16 cellular contexts compared by ENCODE assay signal in genomic region chr3:126913524-126913923, GRCh38.
A peak's percentile ranks its signal among the peaks of the same experiment; 100 is the strongest.
DNase-seq lines count a peak whose midpoint lies in the region; ATAC-seq and TF ChIP-seq lines count a peak whose summit lies in the region.
"Had no signal": no experiment of that assay in that cellular context is flagged by ENCODE, and none has a peak within 500 bp of the region (broad histone marks: within the 10 kb centered on the region; RNA-seq: fewer than 3 reads in every experiment).

No MANE protein-coding gene starts in this region.

- no peak overlapping the region for H2BK5ac ChIP-seq in trophoblast cell (ENCODE audit: low read depth, low read length, poor library complexity)

- no peak for ATAC-seq in SK-N-SH treated with all-trans-retinoic acid at 6 μM for 48 hours
- ATAC-seq in activated CD8-positive, alpha-beta T cell treated with anti-CD3 and anti-CD28 coated beads for 36 hours: no peak
- ATAC-seq in GM23338: no peak

- H3K9me3 Mint-ChIP-seq in activated CD8-positive, alpha-beta T cell treated with anti-CD3 and anti-CD28 coated beads for 36 hours: peaks cover 2% of the 10 kb centered on the region
- H3K9me3 Mint-ChIP-seq in GM23338: no peaks in the 10 kb centered on the region
- H3K9me3 Mint-ChIP-seq: activated naive CD4-positive, alpha-beta T cell treated with anti-CD3 and anti-CD28 coated beads for 36 hours had no signal

- H3F3A ChIP-seq in SK-N-SH (replicated peaks; ENCODE audit: insufficient read depth) (peaks cover 18% of the 10 kb centered on the region), GM23338 (replicated peaks; ENCODE audit: low read depth) (no peaks in the 10 kb centered on the region)

- CTCF ChIA-PET in SK-N-SH (lab: Yijun Ruan, JAX): interaction anchor here (1.6 kb wide), 1 partner anchor 23 kb away, joined by 4 read pairs; no protein-coding TSS in a partner anchor
- CTCF ChIA-PET in activated CD8-positive, alpha-beta T cell treated with anti-CD3 and anti-CD28 coated beads for 36 hours (lab: Charles Lee): interaction anchor here (1.1 kb wide), 1 partner anchor 69 kb away, joined by 3 read pairs; the partner anchor contains the start of gene PLXNA1

- TF ChIP-seq EP300 in SK-N-SH (IDR thresholded peaks at IDR 0.05; ENCODE audit: borderline replicate concordance in 1 of 2, low read depth in 1 of 2, low read length in 1 of 2): no peak

- H2AFZ ChIP-seq in SK-N-SH (ENCODE audit: low read depth) (no peak overlapping the region), trophoblast cell (ENCODE audit: insufficient read depth, low read length, poor library complexity) (no peak overlapping the region), GM23338 (no peak overlapping the region)

- no peak overlapping the region for H4K12ac ChIP-seq in trophoblast cell (ENCODE audit: low read depth, low read length)

- no peak overlapping the region for H3K4ac ChIP-seq in trophoblast cell (ENCODE audit: low read depth, low read length)

- H3K23ac ChIP-seq in trophoblast cell (ENCODE audit: low read length): no peak overlapping the region

- no peaks in the 10 kb centered on the region for H3K79me1 ChIP-seq in trophoblast cell (ENCODE audit: low read length)

- H2BK120ac ChIP-seq in trophoblast cell (ENCODE audit: insufficient read depth, low read length, poor library complexity): no peak overlapping the region

- no peak overlapping the region for H3K14ac ChIP-seq in trophoblast cell (ENCODE audit: low read length)

- H2AK5ac ChIP-seq in trophoblast cell (ENCODE audit: low read length): no peak overlapping the region

- H3K27ac ChIP-seq in SK-N-SH (ENCODE audit: low read depth in 2 of 2, low read length in 1 of 2): no peak overlapping the region
- H3K27ac ChIP-seq in trophoblast cell (ENCODE audit: low read depth, low read length): no peak overlapping the region
- no peak overlapping the region for H3K27ac ChIP-seq in GM23338 (ENCODE audit: low read depth)
- H3K27ac ChIP-seq: Peyer's patch had no signal

- peaks cover 23% of the 10 kb centered on the region for H3K36me3 Mint-ChIP-seq in activated CD8-positive, alpha-beta T cell treated with anti-CD3 and anti-CD28 coated beads for 36 hours (ENCODE audit: low read depth)
- peaks cover 4% of the 10 kb centered on the region; the same call in 2 of the 3 replicates for H3K36me3 Mint-ChIP-seq in GM23338 (ENCODE audit: low read depth)

- H3K79me2 ChIP-seq in SK-N-SH (ENCODE audit: insufficient read depth) (no peaks in the 10 kb centered on the region), trophoblast cell (ENCODE audit: control insufficient read depth, insufficient read depth, low read length, poor library complexity) (no peaks in the 10 kb centered on the region), GM23338 (replicated peaks; ENCODE audit: insufficient read depth) (no peaks in the 10 kb centered on the region)

- H3K9me3 ChIP-seq in SK-N-SH: no peaks in the 10 kb centered on the region
- peaks cover 2% of the 10 kb centered on the region for H3K9me3 ChIP-seq in trophoblast cell (ENCODE audit: insufficient read depth, low read depth, low read length)
- H3K9me3 ChIP-seq: breast epithelium, Caco-2, Peyer's patch had no signal

- 88% methylated on average over 4 of the region's 6 CpGs for WGBS in SK-N-SH (ENCODE audit: low lambda C conversion rate)
- no CpG with 5 or more reads among the region's 6 CpGs for WGBS in trophoblast cell (ENCODE audit: extremely low coverage, insufficient coverage, insufficient read length)

- no peaks in the 10 kb centered on the region for H3K27me3 Mint-ChIP-seq in activated CD8-positive, alpha-beta T cell treated with anti-CD3 and anti-CD28 coated beads for 36 hours
- peaks cover 3% of the 10 kb centered on the region for H3K27me3 Mint-ChIP-seq in GM23338 (ENCODE audit: insufficient read depth, low read depth, poor library complexity)

- H3K9ac ChIP-seq in SK-N-SH: no peak overlapping the region
- H3K9ac ChIP-seq in trophoblast cell (ENCODE audit: low read length): no peak overlapping the region

- no peak for TF ChIP-seq RAD21 in SK-N-SH (IDR thresholded peaks at IDR 0.05; ENCODE audit: low read length)

- no peak overlapping the region for H3K18ac ChIP-seq in trophoblast cell (ENCODE audit: low read length)

- no peak overlapping the region for H3K4me3 Mint-ChIP-seq in activated CD8-positive, alpha-beta T cell treated with anti-CD3 and anti-CD28 coated beads for 36 hours
- H3K4me3 Mint-ChIP-seq in GM23338: no peak overlapping the region
- H3K4me3 Mint-ChIP-seq: activated naive CD4-positive, alpha-beta T cell treated with anti-CD3 and anti-CD28 coated beads for 36 hours had no signal

- H3K4me2 ChIP-seq in SK-N-SH (no peak overlapping the region), trophoblast cell (ENCODE audit: low read length) (no peak overlapping the region), GM23338 (no peak overlapping the region)

- peaks cover 44% of the 10 kb centered on the region for H3K4me1 Mint-ChIP-seq in activated CD8-positive, alpha-beta T cell treated with anti-CD3 and anti-CD28 coated beads for 36 hours (ENCODE audit: low read depth)
- peaks cover 14% of the 10 kb centered on the region for H3K4me1 Mint-ChIP-seq in GM23338

- H3K27me3 ChIP-seq in SK-N-SH (ENCODE audit: insufficient read depth) (no peaks in the 10 kb centered on the region), trophoblast cell (ENCODE audit: insufficient read depth, low read length) (no peaks in the 10 kb centered on the region), GM23338 (ENCODE audit: insufficient read depth) (no peaks in the 10 kb centered on the region)
- H3K27me3 ChIP-seq: breast epithelium, Peyer's patch had no signal

- H3K9me2 ChIP-seq in SK-N-SH: no peaks in the 10 kb centered on the region
- H3K9me2 ChIP-seq in GM23338 (ENCODE audit: insufficient read depth): no peaks in the 10 kb centered on the region

- no peak overlapping the region for H3K27ac Mint-ChIP-seq in activated CD8-positive, alpha-beta T cell treated with anti-CD3 and anti-CD28 coated beads for 36 hours
- no peak overlapping the region for H3K27ac Mint-ChIP-seq in GM23338
- H3K27ac Mint-ChIP-seq: activated naive CD4-positive, alpha-beta T cell treated with anti-CD3 and anti-CD28 coated beads for 36 hours had no signal

- intact Hi-C loops in activated CD8-positive, alpha-beta T cell treated with anti-CD3 and anti-CD28 coated beads for 36 hours (cut with micrococcal nuclease): no loop called here

- no peak for TF ChIP-seq CTCF in SK-N-SH (IDR thresholded peaks at IDR 0.05)
- no peak for TF ChIP-seq CTCF in activated CD8-positive, alpha-beta T cell treated with anti-CD3 and anti-CD28 coated beads for 36 hours (IDR thresholded peaks at IDR 0.05)
- TF ChIP-seq CTCF in GM23338 (conservative IDR thresholded peaks at IDR 0.05; ENCODE audit: low read depth in 2 of 2): no peak

- no peaks in the 10 kb centered on the region for H4K20me1 ChIP-seq in SK-N-SH (ENCODE audit: insufficient read depth)
- H4K20me1 ChIP-seq in GM23338 (replicated peaks; ENCODE audit: insufficient read depth): no peaks in the 10 kb centered on the region

- H3K4me1 ChIP-seq in SK-N-SH (ENCODE audit: control insufficient read depth in 1 of 2, insufficient read depth in 2 of 2, low read depth in 1 of 2, low read length in 1 of 2) (peaks cover 8 to 16% of the 10 kb centered on the region in 2 experiments; a peak in 3 of 4 replicates), trophoblast cell (ENCODE audit: control insufficient read depth in 1 of 2, insufficient read depth in 2 of 2, low read length in 2 of 2) (peaks cover 18 to 21% of the 10 kb centered on the region in 2 experiments), GM23338 (ENCODE audit: insufficient read depth) (no peaks in the 10 kb centered on the region)
- H3K4me1 ChIP-seq: Caco-2 had no signal

- H3K4me3 ChIP-seq in SK-N-SH (ENCODE audit: low read depth in 2 of 2, low read length in 1 of 2): no peak overlapping the region
- H3K4me3 ChIP-seq in trophoblast cell (ENCODE audit: low read depth, low read length): no peak overlapping the region
- no peak overlapping the region for H3K4me3 ChIP-seq in GM23338
- H3K4me3 ChIP-seq: breast epithelium, Peyer's patch, skin epidermis had no signal

- no peak overlapping the region for H2BK12ac ChIP-seq in trophoblast cell (ENCODE audit: low read length)

- POLR2A ChIA-PET in SK-N-SH (lab: Yijun Ruan, JAX): no interaction called here
- POLR2A ChIA-PET in activated CD8-positive, alpha-beta T cell treated with anti-CD3 and anti-CD28 coated beads for 36 hours (lab: Charles Lee): interaction anchor here (0.7 kb wide), 1 partner anchor 9 kb away, joined by 3 read pairs; no protein-coding TSS in a partner anchor

- H4K8ac ChIP-seq in trophoblast cell (ENCODE audit: low read depth, low read length): no peak overlapping the region

- no peak overlapping the region for H4K91ac ChIP-seq in trophoblast cell (ENCODE audit: low read depth, low read length)

- H3K36me3 ChIP-seq in SK-N-SH (replicated peaks in 1 of 2; ENCODE audit: control insufficient read depth in 1 of 2, insufficient read depth in 2 of 2, low read length in 1 of 2) (peaks cover 0 to 9% of the 10 kb centered on the region in 2 experiments), trophoblast cell (ENCODE audit: control insufficient read depth in 1 of 2, insufficient read depth in 2 of 2, low read length in 2 of 2) (peaks cover 0 to 2% of the 10 kb centered on the region in 2 experiments), GM23338 (ENCODE audit: insufficient read depth) (no peaks in the 10 kb centered on the region)
- H3K36me3 ChIP-seq: breast epithelium, Peyer's patch had no signal

- DNase-seq in SK-N-SH (no peak), LoVo (ENCODE audit: low spot score) (peak; percentile 54), trophoblast cell (peak; percentile 81 to 83), COLO668 (lab: John Stamatoyannopoulos, UW; ENCODE audit: unreplicated experiment) (no peak), HuH-7.5 (ENCODE audit: low spot score) (no peak), GM23338 (ENCODE audit: low spot score) (no peak)
- peak; percentile 45 for DNase-seq in activated CD8-positive, alpha-beta T cell treated with anti-CD3 and anti-CD28 coated beads for 36 hours
- DNase-seq: activated naive CD4-positive, alpha-beta T cell treated with anti-CD3 and anti-CD28 coated beads for 36 hours; Caco-2; effector CD8-positive, alpha-beta T cell; mesendoderm; Peyer's patch; T1000 had no signal

TF ChIP-seq in SK-N-SH, 30 proteins besides CTCF, POLR2A, EP300 and RAD21 (continues in another document):
- TF ChIP-seq TCF12 (IDR thresholded peaks at IDR 0.05) (0 out of 2 replicates have a peak, but pooled peaks have one; percentile 6), GATA2 (CRISPR knock-in tag; IDR thresholded peaks at IDR 0.05) (no peak)

TF ChIP-seq in GM23338, 12 proteins besides CTCF, POLR2A, EP300 and RAD21 (continues in another document):
- no peak for TF ChIP-seq JUNB (IDR thresholded peaks at IDR 0.05; ENCODE audit: unreplicated experiment)
- no peak for TF ChIP-seq EZH2phosphoT487 (IDR thresholded peaks at IDR 0.05; ENCODE audit: unreplicated experiment)
- TF ChIP-seq EZH2 (IDR thresholded peaks at IDR 0.05; ENCODE audit: low read depth, unreplicated experiment): no peak
- no peak for TF ChIP-seq NANOG (IDR thresholded peaks at IDR 0.05; ENCODE audit: borderline replicate concordance)
- TF ChIP-seq STAT1 (IDR thresholded peaks at IDR 0.05; ENCODE audit: unreplicated experiment): no peak

Comparison
In these comparisons a context has a peak if more than half of its experiments do, and no peak if none do; other contexts are left out.
1. DNase-seq: peak in LoVo (single experiment), activated CD8-positive, alpha-beta T cell treated with anti-CD3 and anti-CD28 coated beads for 36 hours (single experiment) and trophoblast cell (2 of 2); none in SK-N-SH (single experiment), COLO668 (single experiment), HuH-7.5 (single experiment) and GM23338 (single experiment).